2 cellular contexts compared by ENCODE assay signal in the genomic region with DNA sequence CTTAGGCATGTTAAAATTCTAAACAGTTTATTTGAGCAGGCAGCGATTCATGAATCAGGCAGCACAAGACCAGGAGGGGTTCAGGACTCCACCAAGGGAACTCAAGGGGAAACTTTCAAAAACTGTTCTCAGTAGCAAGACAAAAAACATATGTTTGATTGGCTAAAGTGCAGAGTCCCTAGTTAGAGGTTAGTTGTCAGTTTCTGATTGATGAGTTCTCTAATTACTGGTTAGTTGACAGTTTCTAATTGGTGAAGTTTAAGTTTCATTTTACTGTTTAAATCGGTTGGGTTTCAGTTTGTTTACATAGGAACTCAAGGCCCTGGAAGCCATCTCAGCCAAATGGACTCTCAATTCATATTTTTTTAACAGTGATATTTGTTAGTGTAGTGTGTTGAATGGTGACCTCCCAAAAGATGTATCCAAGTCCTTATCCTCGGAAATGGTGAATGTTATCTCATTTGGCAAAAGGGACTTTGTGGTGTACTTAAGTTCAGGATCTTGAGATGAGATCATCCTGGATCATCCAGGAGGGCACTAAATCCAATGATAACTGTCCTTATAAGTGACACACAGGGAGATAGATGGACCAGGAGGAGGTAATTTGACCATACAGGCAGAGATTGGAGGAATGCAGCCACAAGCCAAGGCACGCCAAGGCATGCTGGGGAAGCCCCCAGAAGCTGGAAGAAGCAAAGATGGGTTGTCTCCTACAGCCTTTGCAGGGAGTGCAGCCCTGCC.
TF ChIP-seq lines count a peak whose summit lies in the region.

No MANE protein-coding gene starts in this region.

TF ChIP-seq in IMR-90, 13 proteins besides CTCF, POLR2A, EP300 and RAD21:
- TF ChIP-seq MAFK (IDR thresholded peaks at IDR 0.05; ENCODE audit: low read depth, low read length) (no peak), CEBPB (IDR thresholded peaks at IDR 0.05; ENCODE audit: low read depth, low read length) (no peak), MAZ (IDR thresholded peaks at IDR 0.05; ENCODE audit: borderline replicate concordance, low read depth, low read length) (no peak)
- TF ChIP-seq, protein P1, sequence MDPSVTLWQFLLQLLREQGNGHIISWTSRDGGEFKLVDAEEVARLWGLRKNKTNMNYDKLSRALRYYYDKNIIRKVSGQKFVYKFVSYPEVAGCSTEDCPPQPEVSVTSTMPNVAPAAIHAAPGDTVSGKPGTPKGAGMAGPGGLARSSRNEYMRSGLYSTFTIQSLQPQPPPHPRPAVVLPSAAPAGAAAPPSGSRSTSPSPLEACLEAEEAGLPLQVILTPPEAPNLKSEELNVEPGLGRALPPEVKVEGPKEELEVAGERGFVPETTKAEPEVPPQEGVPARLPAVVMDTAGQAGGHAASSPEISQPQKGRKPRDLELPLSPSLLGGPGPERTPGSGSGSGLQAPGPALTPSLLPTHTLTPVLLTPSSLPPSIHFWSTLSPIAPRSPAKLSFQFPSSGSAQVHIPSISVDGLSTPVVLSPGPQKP (IDR thresholded peaks at IDR 0.05; ENCODE audit: borderline replicate concordance, low read depth, low read length): no peak
TF ChIP-seq in IMR-90: peak in this region for 0.

TF ChIP-seq in K562, 482 proteins besides CTCF, POLR2A, EP300 and RAD21:
- peak; percentile 72 for TF ChIP-seq MEIS2 (IDR thresholded peaks at IDR 0.05; ENCODE audit: partially characterized antibody)
- no peak for TF ChIP-seq ZNF282 (CRISPR knock-in tag; IDR thresholded peaks at IDR 0.05)
